ENCODE assay signal across 16 cellular contexts in genomic region chr12:19287302-19287701, GRCh38.
A peak's percentile ranks its signal among the peaks of the same experiment; 100 is the strongest.
DNase-seq lines count a peak whose midpoint lies in the region; ATAC-seq and TF ChIP-seq lines count a peak whose summit lies in the region.
"Had no signal": no experiment of that assay in that cellular context is flagged by ENCODE, and none has a peak within 500 bp of the region (broad histone marks: within the 10 kb centered on the region; RNA-seq: fewer than 3 reads in every experiment).

No MANE protein-coding gene starts in this region.

- DNase-seq in SK-N-SH (no peak), amniotic epithelial cell (ENCODE audit: low read depth) (peak; percentile 61), glutamatergic neuron (peak; percentile 42)
- DNase-seq in central memory CD4-positive, alpha-beta T cell, result no peak
- no peak for DNase-seq in stimulated activated naive CD8-positive, alpha-beta T cell treated with anti-CD3 and anti-CD28 coated beads, Interleukin-15, amount 100 ng/mL, for 72 hours
- DNase-seq: BE2C; CD4-positive, alpha-beta T cell; NCI-H1105; NCI-H187; NCI-H69; SHP77 treated with DMSO at 0.1 percent for 48 hours had no signal

- no peaks in the 10 kb centered on the region for H3K9me2 ChIP-seq in SK-N-SH

- H3K4me2 ChIP-seq in SK-N-SH, result no peak overlapping the region

- ATAC-seq in SK-N-SH treated with all-trans-retinoic acid at 6 μM for 48 hours, result no peak
- ATAC-seq in HG02678 (IDR thresholded peaks at IDR 0.05; ENCODE audit: unreplicated experiment), result no peak
- no peak for ATAC-seq in stimulated activated naive CD8-positive, alpha-beta T cell treated with anti-CD3 and anti-CD28 coated beads, Interleukin-15, amount 100 ng/mL, for 72 hours
- no peak for ATAC-seq in HG03135 (IDR thresholded peaks at IDR 0.05; ENCODE audit: unreplicated experiment)

- no peaks in the 10 kb centered on the region for H3K79me2 ChIP-seq in SK-N-SH (ENCODE audit: insufficient read depth)

- peaks cover 5% of the 10 kb centered on the region for H3K27me3 Mint-ChIP-seq in glutamatergic neuron (ENCODE audit: unreplicated experiment)
- H3K27me3 Mint-ChIP-seq in stimulated activated naive CD8-positive, alpha-beta T cell treated with anti-CD3 and anti-CD28 coated beads, Interleukin-15, amount 100 ng/mL, for 72 hours, result no peaks in the 10 kb centered on the region
- H3K27me3 Mint-ChIP-seq: CD4-positive, alpha-beta T cell had no signal

- H3K4me1 Mint-ChIP-seq in glutamatergic neuron (ENCODE audit: low read depth, unreplicated experiment), result peaks cover 23% of the 10 kb centered on the region
- no peaks in the 10 kb centered on the region for H3K4me1 Mint-ChIP-seq in stimulated activated naive CD8-positive, alpha-beta T cell treated with anti-CD3 and anti-CD28 coated beads, Interleukin-15, amount 100 ng/mL, for 72 hours

- peaks cover 5% of the 10 kb centered on the region for H3K36me3 Mint-ChIP-seq in glutamatergic neuron (ENCODE audit: unreplicated experiment)

- TF ChIP-seq EP300 in SK-N-SH (IDR thresholded peaks at IDR 0.05; ENCODE audit: borderline replicate concordance in 1 of 2, low read depth in 1 of 2, low read length in 1 of 2), result no peak

- peaks cover 6% of the 10 kb centered on the region for H3F3A ChIP-seq in SK-N-SH (replicated peaks; ENCODE audit: insufficient read depth)

- CTCF ChIA-PET in SK-N-SH (lab: Yijun Ruan, JAX), result interaction anchor here (1.0 to 1.3 kb wide), 2 partner anchors 21 to 427 kb away, joined by 3 read pairs; no protein-coding TSS in a partner anchor

- H3K27me3 ChIP-seq in SK-N-SH (ENCODE audit: insufficient read depth), result no peaks in the 10 kb centered on the region
- H3K27me3 ChIP-seq: BE2C had no signal

- H3K27ac ChIP-seq in SK-N-SH (ENCODE audit: low read depth in 2 of 2, low read length in 1 of 2), result no peak overlapping the region; a peak in 1 of 4 replicates
- H3K27ac ChIP-seq: 22Rv1 had no signal

- TF ChIP-seq CTCF in SK-N-SH (IDR thresholded peaks at IDR 0.05) (no peak), glutamatergic neuron (IDR thresholded peaks at IDR 0.05; ENCODE audit: partially characterized antibody, unreplicated experiment) (no peak)

- POLR2A ChIA-PET in SK-N-SH (lab: Yijun Ruan, JAX), result no interaction called here

- H4K20me1 ChIP-seq in SK-N-SH (ENCODE audit: insufficient read depth), result no peaks in the 10 kb centered on the region

- no peak overlapping the region for H3K4me3 Mint-ChIP-seq in glutamatergic neuron (ENCODE audit: unreplicated experiment)
- H3K4me3 Mint-ChIP-seq in stimulated activated naive CD8-positive, alpha-beta T cell treated with anti-CD3 and anti-CD28 coated beads, Interleukin-15, amount 100 ng/mL, for 72 hours, result no peak overlapping the region
- H3K4me3 Mint-ChIP-seq: CD4-positive, alpha-beta T cell had no signal

- H3K4me1 ChIP-seq in SK-N-SH (ENCODE audit: control insufficient read depth in 1 of 2, insufficient read depth in 2 of 2, low read depth in 1 of 2, low read length in 1 of 2), result no peaks in the 10 kb centered on the region; a peak in 1 of 4 replicates
- H3K4me1 ChIP-seq: BE2C had no signal

- no peak for TF ChIP-seq RAD21 in SK-N-SH (IDR thresholded peaks at IDR 0.05; ENCODE audit: low read length)

- H3K9ac ChIP-seq in SK-N-SH, result no peak overlapping the region

- H3K36me3 ChIP-seq in SK-N-SH (replicated peaks in 1 of 2; ENCODE audit: control insufficient read depth in 1 of 2, insufficient read depth in 2 of 2, low read length in 1 of 2), result peaks cover 3 to 18% of the 10 kb centered on the region in 2 experiments
- H3K36me3 ChIP-seq: BE2C had no signal

- H3K9me3 Mint-ChIP-seq in glutamatergic neuron (ENCODE audit: unreplicated experiment), result peaks cover 11% of the 10 kb centered on the region
- no peaks in the 10 kb centered on the region for H3K9me3 Mint-ChIP-seq in stimulated activated naive CD8-positive, alpha-beta T cell treated with anti-CD3 and anti-CD28 coated beads, Interleukin-15, amount 100 ng/mL, for 72 hours
- H3K9me3 Mint-ChIP-seq: CD4-positive, alpha-beta T cell had no signal

- H3K27ac Mint-ChIP-seq in glutamatergic neuron (ENCODE audit: unreplicated experiment), result peak overlapping the region; percentile 93
- peak overlapping the region in 1 of 2 donors; percentile 76 for H3K27ac Mint-ChIP-seq in stimulated activated naive CD8-positive, alpha-beta T cell treated with anti-CD3 and anti-CD28 coated beads, Interleukin-15, amount 100 ng/mL, for 72 hours
- H3K27ac Mint-ChIP-seq: CD4-positive, alpha-beta T cell had no signal

- whole genome bisulfite sequencing in SK-N-SH (ENCODE audit: low lambda C conversion rate), result 67% methylated on average over 1 of the region's 1 CpG

- H2AFZ ChIP-seq in SK-N-SH (ENCODE audit: low read depth), result no peak overlapping the region

- no peaks in the 10 kb centered on the region for H3K9me3 ChIP-seq in SK-N-SH
- H3K9me3 ChIP-seq: BE2C, HAP-1 had no signal

- no peak overlapping the region for H3K4me3 ChIP-seq in SK-N-SH (ENCODE audit: low read depth in 2 of 2, low read length in 1 of 2)
- H3K4me3 ChIP-seq: HAP-1 had no signal

TF ChIP-seq in SK-N-SH treated with all-trans-retinoic acid at 6 μM for 48 hours, 23 proteins besides CTCF, POLR2A, EP300 and RAD21:
- TF ChIP-seq, protein P1, sequence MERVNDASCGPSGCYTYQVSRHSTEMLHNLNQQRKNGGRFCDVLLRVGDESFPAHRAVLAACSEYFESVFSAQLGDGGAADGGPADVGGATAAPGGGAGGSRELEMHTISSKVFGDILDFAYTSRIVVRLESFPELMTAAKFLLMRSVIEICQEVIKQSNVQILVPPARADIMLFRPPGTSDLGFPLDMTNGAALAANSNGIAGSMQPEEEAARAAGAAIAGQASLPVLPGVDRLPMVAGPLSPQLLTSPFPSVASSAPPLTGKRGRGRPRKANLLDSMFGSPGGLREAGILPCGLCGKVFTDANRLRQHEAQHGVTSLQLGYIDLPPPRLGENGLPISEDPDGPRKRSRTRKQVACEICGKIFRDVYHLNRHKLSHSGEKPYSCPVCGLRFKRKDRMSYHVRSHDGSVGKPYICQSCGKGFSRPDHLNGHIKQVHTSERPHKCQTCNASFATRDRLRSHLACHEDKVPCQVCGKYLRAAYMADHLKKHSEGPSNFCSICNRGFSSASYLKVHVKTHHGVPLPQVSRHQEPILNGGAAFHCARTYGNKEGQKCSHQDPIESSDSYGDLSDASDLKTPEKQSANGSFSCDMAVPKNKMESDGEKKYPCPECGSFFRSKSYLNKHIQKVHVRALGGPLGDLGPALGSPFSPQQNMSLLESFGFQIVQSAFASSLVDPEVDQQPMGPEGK (CRISPR knock-in tag; IDR thresholded peaks at IDR 0.05; ENCODE audit: borderline replicate concordance), result no peak
- TF ChIP-seq TCF4 (CRISPR knock-in tag; IDR thresholded peaks at IDR 0.05; ENCODE audit: borderline replicate concordance), result no peak
- TF ChIP-seq ESRRG (CRISPR knock-in tag; IDR thresholded peaks at IDR 0.05), result no peak
- no peak for TF ChIP-seq PPARA (CRISPR knock-in tag; IDR thresholded peaks at IDR 0.05; ENCODE audit: borderline replicate concordance)
- TF ChIP-seq ISL1 (CRISPR knock-in tag; IDR thresholded peaks at IDR 0.05), result peak; percentile 77
- TF ChIP-seq ZFP3 (CRISPR knock-in tag; IDR thresholded peaks at IDR 0.05), result no peak
- TF ChIP-seq, protein P2, sequence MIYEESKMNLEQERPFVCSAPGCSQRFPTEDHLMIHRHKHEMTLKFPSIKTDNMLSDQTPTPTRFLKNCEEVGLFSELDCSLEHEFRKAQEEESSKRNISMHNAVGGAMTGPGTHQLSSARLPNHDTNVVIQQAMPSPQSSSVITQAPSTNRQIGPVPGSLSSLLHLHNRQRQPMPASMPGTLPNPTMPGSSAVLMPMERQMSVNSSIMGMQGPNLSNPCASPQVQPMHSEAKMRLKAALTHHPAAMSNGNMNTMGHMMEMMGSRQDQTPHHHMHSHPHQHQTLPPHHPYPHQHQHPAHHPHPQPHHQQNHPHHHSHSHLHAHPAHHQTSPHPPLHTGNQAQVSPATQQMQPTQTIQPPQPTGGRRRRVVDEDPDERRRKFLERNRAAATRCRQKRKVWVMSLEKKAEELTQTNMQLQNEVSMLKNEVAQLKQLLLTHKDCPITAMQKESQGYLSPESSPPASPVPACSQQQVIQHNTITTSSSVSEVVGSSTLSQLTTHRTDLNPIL (CRISPR knock-in tag; IDR thresholded peaks at IDR 0.05; ENCODE audit: low read depth), result no peak
TF ChIP-seq in SK-N-SH treated with all-trans-retinoic acid at 6 μM for 48 hours: peak in this region for 1.

TF ChIP-seq in SK-N-SH, 30 proteins besides CTCF, POLR2A, EP300 and RAD21 (continues in another document):
- TF ChIP-seq EZH2phosphoT487 (IDR thresholded peaks at IDR 0.05; ENCODE audit: borderline replicate concordance, low read depth) (no peak), JUND (IDR thresholded peaks at IDR 0.05) (no peak), SMC3 (IDR thresholded peaks at IDR 0.05; ENCODE audit: low read depth, low read length) (no peak), ELF1 (IDR thresholded peaks at IDR 0.05) (no peak), TAF1 (IDR thresholded peaks at IDR 0.05; ENCODE audit: borderline replicate concordance, low read depth, low read length) (no peak)
- TF ChIP-seq, protein P3, sequence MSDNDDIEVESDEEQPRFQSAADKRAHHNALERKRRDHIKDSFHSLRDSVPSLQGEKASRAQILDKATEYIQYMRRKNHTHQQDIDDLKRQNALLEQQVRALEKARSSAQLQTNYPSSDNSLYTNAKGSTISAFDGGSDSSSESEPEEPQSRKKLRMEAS (IDR thresholded peaks at IDR 0.05; ENCODE audit: low read depth), result no peak
- TF ChIP-seq, protein P4, sequence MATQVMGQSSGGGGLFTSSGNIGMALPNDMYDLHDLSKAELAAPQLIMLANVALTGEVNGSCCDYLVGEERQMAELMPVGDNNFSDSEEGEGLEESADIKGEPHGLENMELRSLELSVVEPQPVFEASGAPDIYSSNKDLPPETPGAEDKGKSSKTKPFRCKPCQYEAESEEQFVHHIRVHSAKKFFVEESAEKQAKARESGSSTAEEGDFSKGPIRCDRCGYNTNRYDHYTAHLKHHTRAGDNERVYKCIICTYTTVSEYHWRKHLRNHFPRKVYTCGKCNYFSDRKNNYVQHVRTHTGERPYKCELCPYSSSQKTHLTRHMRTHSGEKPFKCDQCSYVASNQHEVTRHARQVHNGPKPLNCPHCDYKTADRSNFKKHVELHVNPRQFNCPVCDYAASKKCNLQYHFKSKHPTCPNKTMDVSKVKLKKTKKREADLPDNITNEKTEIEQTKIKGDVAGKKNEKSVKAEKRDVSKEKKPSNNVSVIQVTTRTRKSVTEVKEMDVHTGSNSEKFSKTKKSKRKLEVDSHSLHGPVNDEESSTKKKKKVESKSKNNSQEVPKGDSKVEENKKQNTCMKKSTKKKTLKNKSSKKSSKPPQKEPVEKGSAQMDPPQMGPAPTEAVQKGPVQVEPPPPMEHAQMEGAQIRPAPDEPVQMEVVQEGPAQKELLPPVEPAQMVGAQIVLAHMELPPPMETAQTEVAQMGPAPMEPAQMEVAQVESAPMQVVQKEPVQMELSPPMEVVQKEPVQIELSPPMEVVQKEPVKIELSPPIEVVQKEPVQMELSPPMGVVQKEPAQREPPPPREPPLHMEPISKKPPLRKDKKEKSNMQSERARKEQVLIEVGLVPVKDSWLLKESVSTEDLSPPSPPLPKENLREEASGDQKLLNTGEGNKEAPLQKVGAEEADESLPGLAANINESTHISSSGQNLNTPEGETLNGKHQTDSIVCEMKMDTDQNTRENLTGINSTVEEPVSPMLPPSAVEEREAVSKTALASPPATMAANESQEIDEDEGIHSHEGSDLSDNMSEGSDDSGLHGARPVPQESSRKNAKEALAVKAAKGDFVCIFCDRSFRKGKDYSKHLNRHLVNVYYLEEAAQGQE (IDR thresholded peaks at IDR 0.05; ENCODE audit: low read depth, low read length), result no peak

Comparison
In these comparisons a context has a peak if more than half of its experiments do, and no peak if none do; other contexts are left out.
1. DNase-seq: peak in amniotic epithelial cell (single experiment) and glutamatergic neuron (single experiment); none in SK-N-SH (single experiment), central memory CD4-positive, alpha-beta T cell (single experiment) and stimulated activated naive CD8-positive, alpha-beta T cell treated with anti-CD3 and anti-CD28 coated beads, Interleukin-15, amount 100 ng/mL, for 72 hours (0 of 2).